In the genomic region with DNA sequence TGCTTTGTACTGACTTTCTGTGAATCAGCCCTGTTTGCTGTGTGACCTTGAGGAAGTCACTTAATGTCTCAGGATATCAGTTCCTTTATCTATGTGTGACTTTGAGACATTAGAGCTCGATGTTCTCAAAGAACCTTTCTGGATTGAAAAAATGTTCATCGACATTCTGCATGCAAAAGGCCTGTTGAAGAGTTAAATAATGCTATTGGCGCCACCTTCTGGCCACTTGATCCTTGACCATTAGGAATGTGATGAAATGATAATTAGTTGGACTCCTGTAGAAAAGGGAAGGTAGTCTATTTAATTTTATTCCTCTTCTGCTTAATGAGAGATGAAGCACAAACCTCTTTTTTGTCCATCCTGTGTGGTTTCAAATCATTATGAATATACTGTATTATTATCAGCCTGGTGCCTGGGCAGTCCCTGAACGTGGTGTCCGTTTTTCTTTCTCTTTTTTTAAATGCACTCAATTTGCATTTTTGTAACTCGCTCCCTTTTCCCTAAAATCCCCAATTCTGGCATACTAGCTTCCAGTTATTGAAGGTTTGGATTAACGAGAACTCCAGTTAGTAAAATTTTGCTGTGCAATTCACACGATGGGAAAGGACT, we compare ENCODE assay signal across 8 cellular contexts. TPM values are rescaled to one million over a fixed set of nuclear protein-coding genes. Genes with fewer than 3 reads are reported as not detected.
DNase-seq lines count a peak whose midpoint lies in the region; ATAC-seq and TF ChIP-seq lines count a peak whose summit lies in the region.

No MANE protein-coding gene starts in this region.

- DNase-seq in natural killer cell (no peak), NCI-H146 treated with DMSO at 0.1 percent for 48 hours (lab: John Stamatoyannopoulos, UW; ENCODE audit: unreplicated experiment) (peak; percentile 14), T-helper 9 cell (peak; percentile 12), dermis microvascular lymphatic vessel endothelial cell (ENCODE audit: low read depth in 2 of 2) (peak; percentile 40 to 66), lung microvascular endothelial cell (ENCODE audit: low read depth in 2 of 2) (peak; percentile 64 to 76), superior temporal gyrus (ENCODE audit: extremely low spot score) (peak; percentile 92)
- no peak for DNase-seq in natural killer cell treated with Interleukin-12 subunit alpha and Interleukin-12 subunit beta and Interleukin-15 and Interleukin-18, amount 100 ng/mL, for 72 hours (ENCODE audit: low spot score)

- peak in 1 of 3 donors; percentile 47 for ATAC-seq in natural killer cell
- ATAC-seq in natural killer cell treated with Interleukin-12 subunit alpha and Interleukin-12 subunit beta and Interleukin-15 and Interleukin-18, amount 100 ng/mL, for 72 hours: no peak
- ATAC-seq in HG02973 (IDR thresholded peaks at IDR 0.05; ENCODE audit: unreplicated experiment): no peak

- no peaks in the 10 kb centered on the region for H3K4me1 Mint-ChIP-seq in natural killer cell
- H3K4me1 Mint-ChIP-seq in natural killer cell treated with Interleukin-12 subunit alpha and Interleukin-12 subunit beta and Interleukin-15 and Interleukin-18, amount 100 ng/mL, for 72 hours (ENCODE audit: low read depth in 2 of 2): no peaks in the 10 kb centered on the region

- no peak overlapping the region for H3K4me3 Mint-ChIP-seq in natural killer cell
- H3K4me3 Mint-ChIP-seq in natural killer cell treated with Interleukin-12 subunit alpha and Interleukin-12 subunit beta and Interleukin-15 and Interleukin-18, amount 100 ng/mL, for 72 hours: no peak overlapping the region

- intact Hi-C loops in natural killer cell (cut with micrococcal nuclease): loop anchor here (1.0 to 2.0 kb wide), 3 partner anchors 319 to 685 kb away; no protein-coding TSS in a partner anchor

- peak; percentile 71 for TF ChIP-seq CTCF in natural killer cell (IDR thresholded peaks at IDR 0.05)

- H3K27ac Mint-ChIP-seq in natural killer cell: no peak overlapping the region
- no peak overlapping the region for H3K27ac Mint-ChIP-seq in natural killer cell treated with Interleukin-12 subunit alpha and Interleukin-12 subunit beta and Interleukin-15 and Interleukin-18, amount 100 ng/mL, for 72 hours

- H3K27me3 Mint-ChIP-seq in natural killer cell (ENCODE audit: low read depth in 2 of 2): peaks cover 3 to 10% of the 10 kb centered on the region in 2 donors
- peaks cover 4 to 13% of the 10 kb centered on the region in 2 donors for H3K27me3 Mint-ChIP-seq in natural killer cell treated with Interleukin-12 subunit alpha and Interleukin-12 subunit beta and Interleukin-15 and Interleukin-18, amount 100 ng/mL, for 72 hours

- no peaks in the 10 kb centered on the region for H3K36me3 Mint-ChIP-seq in natural killer cell
- H3K36me3 Mint-ChIP-seq in natural killer cell treated with Interleukin-12 subunit alpha and Interleukin-12 subunit beta and Interleukin-15 and Interleukin-18, amount 100 ng/mL, for 72 hours: no peaks in the 10 kb centered on the region

- no peaks in the 10 kb centered on the region for H3K9me3 Mint-ChIP-seq in natural killer cell
- H3K9me3 Mint-ChIP-seq in natural killer cell treated with Interleukin-12 subunit alpha and Interleukin-12 subunit beta and Interleukin-15 and Interleukin-18, amount 100 ng/mL, for 72 hours: no peaks in the 10 kb centered on the region

RNA-seq across cellular contexts. Expression of a gene that starts 20.7 kb away (rescaled TPM):
- total RNA-seq in natural killer cell: not detected
- total RNA-seq in natural killer cell treated with Interleukin-12 subunit alpha and Interleukin-12 subunit beta and Interleukin-15 and Interleukin-18, amount 100 ng/mL, for 72 hours: not detected
- total RNA-seq in dermis microvascular lymphatic vessel endothelial cell: not detected in 2 replicates
- not detected in 2 replicates for total RNA-seq in lung microvascular endothelial cell

RNA-seq across cellular contexts. Expression of a gene that starts 54.2 kb away (rescaled TPM):
- 10 to 100 TPM; 31.0 to 43.9 (median 36.3) TPM for total RNA-seq in natural killer cell
- total RNA-seq in natural killer cell treated with Interleukin-12 subunit alpha and Interleukin-12 subunit beta and Interleukin-15 and Interleukin-18, amount 100 ng/mL, for 72 hours: 10 to 100 TPM; 11.2 to 22.2 TPM
- total RNA-seq in dermis microvascular lymphatic vessel endothelial cell: 43.0 and 49.7 TPM in 2 replicates
- 23.5 and 28.2 TPM in 2 replicates for total RNA-seq in lung microvascular endothelial cell

Comparison
In these comparisons a context has a peak if more than half of its experiments do, and no peak if none do; other contexts are left out.
1. DNase-seq: peak in NCI-H146 treated with DMSO at 0.1 percent for 48 hours (single experiment), T-helper 9 cell (single experiment), dermis microvascular lymphatic vessel endothelial cell (2 of 2), lung microvascular endothelial cell (2 of 2) and superior temporal gyrus (single experiment); none in natural killer cell (single experiment) and natural killer cell treated with Interleukin-12 subunit alpha and Interleukin-12 subunit beta and Interleukin-15 and Interleukin-18, amount 100 ng/mL, for 72 hours (single experiment).